13 cellular contexts compared by ENCODE assay signal in genomic region chr7:43119371-43120069, GRCh38. TPM values are rescaled to one million over a fixed set of nuclear protein-coding genes. Genes with fewer than 3 reads are reported as not detected.
DNase-seq lines count a peak whose midpoint lies in the region; ATAC-seq and TF ChIP-seq lines count a peak whose summit lies in the region.
"Had no signal": no experiment of that assay in that cellular context is flagged by ENCODE, and none has a peak within 500 bp of the region (broad histone marks: within the 10 kb centered on the region; RNA-seq: fewer than 3 reads in every experiment).

No MANE protein-coding gene starts in this region.

- TF ChIP-seq CTCF in SK-N-SH (IDR thresholded peaks at IDR 0.05) (no peak), nephron progenitor cell (IDR thresholded peaks at IDR 0.05) (no peak), lower leg skin (IDR thresholded peaks at IDR 0.05) (no peak)

- H3K9ac ChIP-seq in SK-N-SH (no peak overlapping the region), trophoblast cell (ENCODE audit: low read length) (no peak overlapping the region)

- H2AK5ac ChIP-seq in trophoblast cell (ENCODE audit: low read length): no peak overlapping the region

- H3K27me3 Mint-ChIP-seq in nephron progenitor cell (ENCODE audit: low read depth, poor library complexity): peaks cover 37% of the 10 kb centered on the region

- no peaks in the 10 kb centered on the region for H3K36me3 Mint-ChIP-seq in nephron progenitor cell (ENCODE audit: low read depth)

- H4K8ac ChIP-seq in trophoblast cell (ENCODE audit: low read depth, low read length): no peak overlapping the region

- DNase-seq in GM03348 (ENCODE audit: low spot score) (peak; percentile 83), SK-N-SH (no peak), fibroblast of peridontal ligament (ENCODE audit: extremely low read depth) (peak; percentile 75), trophoblast cell (peak; percentile 82 to 93), NCI-H2196 treated with DMSO at 0.1 percent for 48 hours (lab: John Stamatoyannopoulos, UW; ENCODE audit: unreplicated experiment) (no peak), nephron progenitor cell (no peak), lower leg skin (ENCODE audit: low spot score in 2 of 2) (no peak)
- DNase-seq: activated naive CD8-positive, alpha-beta T cell treated with anti-CD3 and anti-CD28 coated beads, Interleukin-2, amount 50 U/mL, for 24 hours; spleen; testis had no signal

- CTCF ChIA-PET in SK-N-SH (lab: Yijun Ruan, JAX): interaction anchor here (5.9 kb wide), 1 partner anchor 11 kb away, joined by 39 read pairs; no protein-coding TSS in a partner anchor

- no peaks in the 10 kb centered on the region for H3K79me1 ChIP-seq in trophoblast cell (ENCODE audit: low read length)

- H3K4me3 Mint-ChIP-seq in nephron progenitor cell: no peak overlapping the region
- H3K4me3 Mint-ChIP-seq: activated naive CD8-positive, alpha-beta T cell treated with anti-CD3 and anti-CD28 coated beads, Interleukin-2, amount 50 U/mL, for 24 hours had no signal

- intact Hi-C loops in lower leg skin (cut with DNase I; ENCODE audit: low total_unique reads): no loop called here

- H4K91ac ChIP-seq in trophoblast cell (ENCODE audit: low read depth, low read length): no peak overlapping the region

- no peak overlapping the region for H2BK5ac ChIP-seq in trophoblast cell (ENCODE audit: low read depth, low read length, poor library complexity)

- H2BK120ac ChIP-seq in trophoblast cell (ENCODE audit: insufficient read depth, low read length, poor library complexity): no peak overlapping the region

- TF ChIP-seq RAD21 in SK-N-SH (IDR thresholded peaks at IDR 0.05; ENCODE audit: low read length): no peak

- H3K36me3 ChIP-seq in SK-N-SH (replicated peaks in 1 of 2; ENCODE audit: control insufficient read depth in 1 of 2, insufficient read depth in 2 of 2, low read length in 1 of 2) (no peaks in the 10 kb centered on the region), trophoblast cell (ENCODE audit: control insufficient read depth in 1 of 2, insufficient read depth in 2 of 2, low read length in 2 of 2) (no peaks in the 10 kb centered on the region)
- H3K36me3 ChIP-seq: spleen had no signal

- H3K9me3 ChIP-seq in SK-N-SH: no peaks in the 10 kb centered on the region
- H3K9me3 ChIP-seq in trophoblast cell (ENCODE audit: insufficient read depth, low read depth, low read length): no peaks in the 10 kb centered on the region
- H3K9me3 ChIP-seq: spleen, testis had no signal

- H2AFZ ChIP-seq in SK-N-SH (ENCODE audit: low read depth) (peak overlapping the region; percentile 10; the same call in 1 of the 2 replicates), trophoblast cell (ENCODE audit: insufficient read depth, low read length, poor library complexity) (no peak overlapping the region)

- H3F3A ChIP-seq in SK-N-SH (replicated peaks; ENCODE audit: insufficient read depth): no peaks in the 10 kb centered on the region

- H3K27ac ChIP-seq in SK-N-SH (ENCODE audit: low read depth in 2 of 2, low read length in 1 of 2): no peak overlapping the region
- H3K27ac ChIP-seq in trophoblast cell (ENCODE audit: low read depth, low read length): no peak overlapping the region
- H3K27ac ChIP-seq: spleen, testis had no signal

- H3K79me2 ChIP-seq in SK-N-SH (ENCODE audit: insufficient read depth): no peaks in the 10 kb centered on the region
- H3K79me2 ChIP-seq in trophoblast cell (ENCODE audit: control insufficient read depth, insufficient read depth, low read length, poor library complexity): no peaks in the 10 kb centered on the region

- no peak overlapping the region for H3K27ac Mint-ChIP-seq in nephron progenitor cell
- H3K27ac Mint-ChIP-seq: activated naive CD8-positive, alpha-beta T cell treated with anti-CD3 and anti-CD28 coated beads, Interleukin-2, amount 50 U/mL, for 24 hours had no signal

- H3K14ac ChIP-seq in trophoblast cell (ENCODE audit: low read length): no peak overlapping the region

- 10% methylated on average over 12 of the region's 12 CpGs for WGBS in SK-N-SH (ENCODE audit: low lambda C conversion rate)
- no CpG with 5 or more reads among the region's 12 CpGs for WGBS in trophoblast cell (ENCODE audit: extremely low coverage, insufficient coverage, insufficient read length)
- WGBS in lower leg skin, 2 donors: 34 to 37% methylated on average over 12 of the region's 12 CpGs

- H3K4me2 ChIP-seq in SK-N-SH: peak overlapping the region; percentile 28
- no peak overlapping the region for H3K4me2 ChIP-seq in trophoblast cell (ENCODE audit: low read length)

- H3K18ac ChIP-seq in trophoblast cell (ENCODE audit: low read length): no peak overlapping the region

- TF ChIP-seq POLR2A in lower leg skin (IDR thresholded peaks at IDR 0.05): no peak

- no peak overlapping the region for H4K12ac ChIP-seq in trophoblast cell (ENCODE audit: low read depth, low read length)

- H3K9me3 Mint-ChIP-seq in nephron progenitor cell: no peaks in the 10 kb centered on the region
- H3K9me3 Mint-ChIP-seq: activated naive CD8-positive, alpha-beta T cell treated with anti-CD3 and anti-CD28 coated beads, Interleukin-2, amount 50 U/mL, for 24 hours had no signal

- POLR2A ChIA-PET in SK-N-SH (lab: Yijun Ruan, JAX): no interaction called here

- ATAC-seq in GM21367 (IDR thresholded peaks at IDR 0.05; ENCODE audit: unreplicated experiment): no peak
- ATAC-seq: activated CD4-positive, CD25-positive, alpha-beta regulatory T cell treated with anti-CD3 and anti-CD28 coated beads, Interleukin-2, amount 50 U/mL, for 24 hours; activated naive CD8-positive, alpha-beta T cell treated with anti-CD3 and anti-CD28 coated beads, Interleukin-2, amount 50 U/mL, for 24 hours; left lobe of liver had no signal

- H3K4me1 ChIP-seq in SK-N-SH (ENCODE audit: control insufficient read depth in 1 of 2, insufficient read depth in 2 of 2, low read depth in 1 of 2, low read length in 1 of 2) (no peaks in the 10 kb centered on the region), trophoblast cell (ENCODE audit: control insufficient read depth in 1 of 2, insufficient read depth in 2 of 2, low read length in 2 of 2) (peaks cover 0 to 3% of the 10 kb centered on the region in 2 experiments)
- H3K4me1 ChIP-seq: spleen, testis had no signal

- no peaks in the 10 kb centered on the region for H3K4me1 Mint-ChIP-seq in nephron progenitor cell
- H3K4me1 Mint-ChIP-seq: activated naive CD8-positive, alpha-beta T cell treated with anti-CD3 and anti-CD28 coated beads, Interleukin-2, amount 50 U/mL, for 24 hours had no signal

- H3K4ac ChIP-seq in trophoblast cell (ENCODE audit: low read depth, low read length): no peak overlapping the region

- H3K4me3 ChIP-seq in SK-N-SH (ENCODE audit: low read depth in 2 of 2, low read length in 1 of 2) (no peak overlapping the region), trophoblast cell (ENCODE audit: low read depth, low read length) (no peak overlapping the region), lower leg skin (ENCODE audit: low read depth, poor library complexity, severe bottlenecking) (no peak overlapping the region)
- H3K4me3 ChIP-seq: spleen, testis had no signal

- H2BK12ac ChIP-seq in trophoblast cell (ENCODE audit: low read length): no peak overlapping the region

- H3K27me3 ChIP-seq in SK-N-SH (ENCODE audit: insufficient read depth): peaks cover 64% of the 10 kb centered on the region
- H3K27me3 ChIP-seq in trophoblast cell (ENCODE audit: insufficient read depth, low read length): peaks cover under 1% of the 10 kb centered on the region
- H3K27me3 ChIP-seq: testis had no signal

- no peak for TF ChIP-seq EP300 in SK-N-SH (IDR thresholded peaks at IDR 0.05; ENCODE audit: borderline replicate concordance in 1 of 2, low read depth in 1 of 2, low read length in 1 of 2)

- H3K9me2 ChIP-seq in SK-N-SH: no peaks in the 10 kb centered on the region

- H3K23ac ChIP-seq in trophoblast cell (ENCODE audit: low read length): no peak overlapping the region

- H4K20me1 ChIP-seq in SK-N-SH (ENCODE audit: insufficient read depth): no peaks in the 10 kb centered on the region

TF ChIP-seq in SK-N-SH, 30 proteins besides CTCF, POLR2A, EP300 and RAD21:
- TF ChIP-seq JUND (IDR thresholded peaks at IDR 0.05): peak; percentile 59
- 0 out of 2 replicates have a peak, but pooled peaks have one; percentile 14 for TF ChIP-seq TCF12 (IDR thresholded peaks at IDR 0.05)
- peak; percentile 61; the same call in 1 of the 2 replicates for TF ChIP-seq FOSL2 (IDR thresholded peaks at IDR 0.05; ENCODE audit: borderline replicate concordance, low read depth)
- no peak for TF ChIP-seq MEF2A (IDR thresholded peaks at IDR 0.05; ENCODE audit: borderline replicate concordance, low read depth)
TF ChIP-seq in SK-N-SH: peak in this region for 3.

RNA-seq across cellular contexts. Expression of gene HECW1, which starts 7.1 kb away (rescaled TPM):
- not detected in 2 replicates for polyA plus RNA-seq in SK-N-SH (2012; rRNA removed)
- not detected in 2 replicates for polyA plus RNA-seq in SK-N-SH (2012; cell fraction: cytosol; rRNA removed)
- polyA plus RNA-seq in SK-N-SH (2012; cell fraction: nucleus; rRNA removed): 0.01 TPM in 1 of 2 replicates, not detected in the other
- under 0.01 and 0.04 TPM in 2 replicates for polyA plus RNA-seq in trophoblast cell (2013)
- 1 to 10 TPM in 2 of 4 donors, under 1 TPM in 1, not detected in 1; 0.62 to 4.3 (median 1.4) TPM for total RNA-seq in lower leg skin
- total RNA-seq: left lobe of liver had no signal

Comparison
In these comparisons a context has a peak if more than half of its experiments do, and no peak if none do; other contexts are left out.
1. DNase-seq: peak in GM03348 (single experiment), fibroblast of peridontal ligament (single experiment) and trophoblast cell (2 of 2); none in SK-N-SH (single experiment), NCI-H2196 treated with DMSO at 0.1 percent for 48 hours (single experiment), nephron progenitor cell (single experiment) and lower leg skin (0 of 2).